Comparison of ENCODE assay signal across 11 cellular contexts in genomic region chr2:69253893-69254292, GRCh38.
DNase-seq lines count a peak whose midpoint lies in the region; ATAC-seq and TF ChIP-seq lines count a peak whose summit lies in the region.
"Had no signal": no experiment of that assay in that cellular context is flagged by ENCODE, and none has a peak within 500 bp of the region (broad histone marks: within the 10 kb centered on the region; RNA-seq: fewer than 3 reads in every experiment).

No MANE protein-coding gene starts in this region.

- H3K4me1 ChIP-seq in mucosa of descending colon (ENCODE audit: low read depth) (no peaks in the 10 kb centered on the region), aorta (ENCODE audit: control insufficient read depth in 1 of 2, insufficient read depth in 2 of 2, low read length in 2 of 2) (peaks cover 0 to 6% of the 10 kb centered on the region in 2 donors)

- H3K9me3 Mint-ChIP-seq in CD4-positive, alpha-beta T cell: peaks cover 8% of the 10 kb centered on the region
- peaks cover 4 to 18% (median 9%) of the 10 kb centered on the region in 9 donors for H3K9me3 Mint-ChIP-seq in naive thymus-derived CD8-positive, alpha-beta T cell

- no peaks in the 10 kb centered on the region for H3K4me1 Mint-ChIP-seq in CD4-positive, alpha-beta T cell (ENCODE audit: low read depth)
- no peaks in the 10 kb centered on the region for H3K4me1 Mint-ChIP-seq in naive thymus-derived CD8-positive, alpha-beta T cell
- H3K4me1 Mint-ChIP-seq: B cell had no signal

- CTCF ChIA-PET in CD4-positive, alpha-beta T cell (lab: Charles Lee): no interaction called here

- H3K27me3 Mint-ChIP-seq in CD4-positive, alpha-beta T cell: peaks cover 41% of the 10 kb centered on the region
- H3K27me3 Mint-ChIP-seq in naive thymus-derived CD8-positive, alpha-beta T cell: peaks cover 18 to 38% (median 29%) of the 10 kb centered on the region in 5 donors

- 6 to 9% methylated on average over 7 of the region's 7 CpGs for WGBS in aorta, 2 donors

- TF ChIP-seq CTCF in mucosa of descending colon (IDR thresholded peaks at IDR 0.05): no peak
- no peak for TF ChIP-seq CTCF in CD4-positive, alpha-beta T cell (IDR thresholded peaks at IDR 0.05)

- H3K4me3 ChIP-seq in mucosa of descending colon (no peak overlapping the region), aorta (ENCODE audit: low read length in 2 of 2) (no peak overlapping the region)

- no peaks in the 10 kb centered on the region for H3K36me3 Mint-ChIP-seq in CD4-positive, alpha-beta T cell (ENCODE audit: low read depth)
- H3K36me3 Mint-ChIP-seq in naive thymus-derived CD8-positive, alpha-beta T cell: peaks cover 0 to 13% (median 0%) of the 10 kb centered on the region in 3 donors

- no peak overlapping the region for H3K27ac Mint-ChIP-seq in CD4-positive, alpha-beta T cell
- H3K27ac Mint-ChIP-seq in naive thymus-derived CD8-positive, alpha-beta T cell: no peak overlapping the region
- H3K27ac Mint-ChIP-seq: B cell had no signal

- H3K36me3 ChIP-seq in mucosa of descending colon (ENCODE audit: low read depth): no peaks in the 10 kb centered on the region
- H3K36me3 ChIP-seq in aorta (ENCODE audit: control insufficient read depth in 1 of 2, insufficient read depth in 2 of 2, low read length in 1 of 2): peaks cover 0 to 4% of the 10 kb centered on the region in 2 donors

- ATAC-seq in Right ventricle myocardium inferior (peak; percentile 81), mucosa of descending colon (peak; percentile 42), aorta (ENCODE audit: low FRiP score) (peak; percentile 90)
- no peak for ATAC-seq in CD4-positive, alpha-beta T cell (ENCODE audit: poor library complexity)
- no peak for ATAC-seq in naive thymus-derived CD8-positive, alpha-beta T cell

- DNase-seq in Right ventricle myocardium inferior (ENCODE audit: missing footprints) (no peak), cardiac septum (ENCODE audit: low spot score) (no peak), dermis blood vessel endothelial cell (peak; percentile 96), mucosa of descending colon (no peak), aorta (peak in 1 of 2 donors; percentile 58), NCI-H1105 treated with DMSO at 0.1 percent for 48 hours (lab: John Stamatoyannopoulos, UW) (no peak)
- no peak for DNase-seq in CD4-positive, alpha-beta T cell
- no peak for DNase-seq in naive thymus-derived CD8-positive, alpha-beta T cell
- DNase-seq: activated gamma-delta T cell treated with Interleukin-2 at 50 U/mL for 16 hours had no signal

- POLR2A ChIA-PET in CD4-positive, alpha-beta T cell (lab: Charles Lee): no interaction called here
- POLR2A ChIA-PET in naive thymus-derived CD8-positive, alpha-beta T cell (lab: Charles Lee): no interaction called here

- intact Hi-C loops in Right ventricle myocardium inferior (cut with DNase I): no loop called here
- intact Hi-C loops in cardiac septum (cut with DNase I): no loop called here
- intact Hi-C loops in mucosa of descending colon (cut with DNase I, micrococcal nuclease): no loop called here
- intact Hi-C loops in aorta (cut with DNase I): loop anchor here (5.0 to 10.0 kb wide), 2 partner anchors 51 to 53 kb away; no protein-coding TSS in a partner anchor
- intact Hi-C loops in CD4-positive, alpha-beta T cell (cut with DNase I, micrococcal nuclease): no loop called here

- H3K9me3 ChIP-seq in mucosa of descending colon (no peaks in the 10 kb centered on the region), aorta (ENCODE audit: control insufficient read depth, low read length) (no peaks in the 10 kb centered on the region)
- peaks cover 4% of the 10 kb centered on the region for H3K9me3 ChIP-seq in CD4-positive, alpha-beta T cell (ENCODE audit: control insufficient read depth, low read length)

- H3K27ac ChIP-seq in aorta (ENCODE audit: low read depth in 1 of 2, low read length in 2 of 2): peak overlapping the region in 1 of 2 donors; percentile 72
- no peak overlapping the region for H3K27ac ChIP-seq in CD4-positive, alpha-beta T cell (ENCODE audit: low read depth, low read length)
- H3K27ac ChIP-seq: HL-60 had no signal

- no peaks in the 10 kb centered on the region for H3K27me3 ChIP-seq in aorta (ENCODE audit: control insufficient read depth in 1 of 2, insufficient read depth in 2 of 2, low read length in 1 of 2)
- H3K27me3 ChIP-seq in CD4-positive, alpha-beta T cell (ENCODE audit: control insufficient read depth, insufficient read depth, low read length): peaks cover 10% of the 10 kb centered on the region

- no peak overlapping the region for H3K4me3 Mint-ChIP-seq in CD4-positive, alpha-beta T cell
- no peak overlapping the region for H3K4me3 Mint-ChIP-seq in naive thymus-derived CD8-positive, alpha-beta T cell
- H3K4me3 Mint-ChIP-seq: B cell had no signal

Comparison
In these comparisons a context has a peak if more than half of its experiments do, and no peak if none do; other contexts are left out.
1. ATAC-seq: peak in Right ventricle myocardium inferior (single experiment), mucosa of descending colon (single experiment) and aorta (single experiment); none in CD4-positive, alpha-beta T cell (single experiment) and naive thymus-derived CD8-positive, alpha-beta T cell (0 of 2).
2. intact Hi-C loops: an anchor here in aorta (5.0 to 10.0 kb wide); none called in Right ventricle myocardium inferior, cardiac septum, mucosa of descending colon and CD4-positive, alpha-beta T cell.